Comparison of ENCODE assay signal across 1 cellular context in the genomic region with DNA sequence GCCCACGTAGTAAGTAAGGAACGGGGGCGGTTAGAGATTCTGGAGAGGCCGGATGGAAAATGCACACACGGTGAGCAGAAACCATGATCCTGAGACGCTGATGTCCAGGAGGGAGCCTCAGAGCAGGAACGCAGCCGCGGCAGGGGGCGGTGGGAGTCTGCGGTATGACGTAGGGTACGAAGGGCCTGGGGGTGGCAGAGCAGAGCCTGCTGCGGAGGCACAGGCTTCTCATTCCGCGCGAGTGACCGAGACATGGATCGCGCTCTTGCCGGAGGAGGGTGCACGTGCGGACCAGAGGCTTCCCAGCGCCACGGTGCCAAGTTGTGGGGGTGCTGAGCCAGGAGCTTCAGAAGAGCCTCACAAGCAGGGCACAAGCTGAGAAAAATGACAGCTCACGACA.
TF ChIP-seq lines count a peak whose summit lies in the region.

No MANE protein-coding gene starts in this region.

TF ChIP-seq in GM23338, 12 proteins besides CTCF, POLR2A, EP300 and RAD21:
- TF ChIP-seq, protein P1, sequence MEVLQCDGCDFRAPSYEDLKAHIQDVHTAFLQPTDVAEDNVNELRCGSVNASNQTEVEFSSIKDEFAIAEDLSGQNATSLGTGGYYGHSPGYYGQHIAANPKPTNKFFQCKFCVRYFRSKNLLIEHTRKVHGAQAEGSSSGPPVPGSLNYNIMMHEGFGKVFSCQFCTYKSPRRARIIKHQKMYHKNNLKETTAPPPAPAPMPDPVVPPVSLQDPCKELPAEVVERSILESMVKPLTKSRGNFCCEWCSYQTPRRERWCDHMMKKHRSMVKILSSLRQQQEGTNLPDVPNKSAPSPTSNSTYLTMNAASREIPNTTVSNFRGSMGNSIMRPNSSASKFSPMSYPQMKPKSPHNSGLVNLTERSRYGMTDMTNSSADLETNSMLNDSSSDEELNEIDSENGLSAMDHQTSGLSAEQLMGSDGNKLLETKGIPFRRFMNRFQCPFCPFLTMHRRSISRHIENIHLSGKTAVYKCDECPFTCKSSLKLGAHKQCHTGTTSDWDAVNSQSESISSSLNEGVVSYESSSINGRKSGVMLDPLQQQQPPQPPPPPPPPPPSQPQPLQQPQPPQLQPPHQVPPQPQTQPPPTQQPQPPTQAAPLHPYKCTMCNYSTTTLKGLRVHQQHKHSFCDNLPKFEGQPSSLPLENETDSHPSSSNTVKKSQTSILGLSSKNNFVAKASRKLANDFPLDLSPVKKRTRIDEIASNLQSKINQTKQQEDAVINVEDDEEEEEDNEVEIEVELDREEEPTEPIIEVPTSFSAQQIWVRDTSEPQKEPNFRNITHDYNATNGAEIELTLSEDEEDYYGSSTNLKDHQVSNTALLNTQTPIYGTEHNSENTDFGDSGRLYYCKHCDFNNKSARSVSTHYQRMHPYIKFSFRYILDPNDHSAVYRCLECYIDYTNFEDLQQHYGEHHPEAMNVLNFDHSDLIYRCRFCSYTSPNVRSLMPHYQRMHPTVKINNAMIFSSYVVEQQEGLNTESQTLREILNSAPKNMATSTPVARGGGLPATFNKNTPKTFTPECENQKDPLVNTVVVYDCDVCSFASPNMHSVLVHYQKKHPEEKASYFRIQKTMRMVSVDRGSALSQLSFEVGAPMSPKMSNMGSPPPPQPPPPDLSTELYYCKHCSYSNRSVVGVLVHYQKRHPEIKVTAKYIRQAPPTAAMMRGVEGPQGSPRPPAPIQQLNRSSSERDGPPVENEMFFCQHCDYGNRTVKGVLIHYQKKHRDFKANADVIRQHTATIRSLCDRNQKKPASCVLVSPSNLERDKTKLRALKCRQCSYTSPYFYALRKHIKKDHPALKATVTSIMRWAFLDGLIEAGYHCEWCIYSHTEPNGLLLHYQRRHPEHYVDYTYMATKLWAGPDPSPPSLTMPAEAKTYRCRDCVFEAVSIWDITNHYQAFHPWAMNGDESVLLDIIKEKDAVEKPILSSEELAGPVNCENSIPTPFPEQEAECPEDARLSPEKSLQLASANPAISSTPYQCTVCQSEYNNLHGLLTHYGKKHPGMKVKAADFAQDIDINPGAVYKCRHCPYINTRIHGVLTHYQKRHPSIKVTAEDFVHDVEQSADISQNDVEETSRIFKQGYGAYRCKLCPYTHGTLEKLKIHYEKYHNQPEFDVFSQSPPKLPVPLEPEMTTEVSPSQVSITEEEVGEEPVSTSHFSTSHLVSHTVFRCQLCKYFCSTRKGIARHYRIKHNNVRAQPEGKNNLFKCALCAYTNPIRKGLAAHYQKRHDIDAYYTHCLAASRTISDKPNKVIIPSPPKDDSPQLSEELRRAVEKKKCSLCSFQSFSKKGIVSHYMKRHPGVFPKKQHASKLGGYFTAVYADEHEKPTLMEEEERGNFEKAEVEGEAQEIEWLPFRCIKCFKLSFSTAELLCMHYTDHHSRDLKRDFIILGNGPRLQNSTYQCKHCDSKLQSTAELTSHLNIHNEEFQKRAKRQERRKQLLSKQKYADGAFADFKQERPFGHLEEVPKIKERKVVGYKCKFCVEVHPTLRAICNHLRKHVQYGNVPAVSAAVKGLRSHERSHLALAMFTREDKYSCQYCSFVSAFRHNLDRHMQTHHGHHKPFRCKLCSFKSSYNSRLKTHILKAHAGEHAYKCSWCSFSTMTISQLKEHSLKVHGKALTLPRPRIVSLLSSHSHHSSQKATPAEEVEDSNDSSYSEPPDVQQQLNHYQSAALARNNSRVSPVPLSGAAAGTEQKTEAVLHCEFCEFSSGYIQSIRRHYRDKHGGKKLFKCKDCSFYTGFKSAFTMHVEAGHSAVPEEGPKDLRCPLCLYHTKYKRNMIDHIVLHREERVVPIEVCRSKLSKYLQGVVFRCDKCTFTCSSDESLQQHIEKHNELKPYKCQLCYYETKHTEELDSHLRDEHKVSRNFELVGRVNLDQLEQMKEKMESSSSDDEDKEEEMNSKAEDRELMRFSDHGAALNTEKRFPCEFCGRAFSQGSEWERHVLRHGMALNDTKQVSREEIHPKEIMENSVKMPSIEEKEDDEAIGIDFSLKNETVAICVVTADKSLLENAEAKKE (CRISPR knock-in tag; IDR thresholded peaks at IDR 0.05): no peak
- TF ChIP-seq NANOG (IDR thresholded peaks at IDR 0.05; ENCODE audit: borderline replicate concordance) (no peak), JUNB (IDR thresholded peaks at IDR 0.05; ENCODE audit: unreplicated experiment) (no peak), EZH2 (IDR thresholded peaks at IDR 0.05; ENCODE audit: low read depth, unreplicated experiment) (no peak), POLR2AphosphoS5 (IDR thresholded peaks at IDR 0.05; ENCODE audit: low read depth) (no peak), STAT1 (IDR thresholded peaks at IDR 0.05; ENCODE audit: unreplicated experiment) (no peak), ZNF331 (CRISPR knock-in tag; IDR thresholded peaks at IDR 0.05; ENCODE audit: low read depth) (no peak), EZH2phosphoT487 (IDR thresholded peaks at IDR 0.05; ENCODE audit: unreplicated experiment) (no peak), ZNF114 (CRISPR knock-in tag; IDR thresholded peaks at IDR 0.05) (no peak), ETS1 (IDR thresholded peaks at IDR 0.05) (no peak), CREB1 (CRISPR knock-in tag; IDR thresholded peaks at IDR 0.05; ENCODE audit: low read depth) (no peak)
- TF ChIP-seq, protein P2, sequence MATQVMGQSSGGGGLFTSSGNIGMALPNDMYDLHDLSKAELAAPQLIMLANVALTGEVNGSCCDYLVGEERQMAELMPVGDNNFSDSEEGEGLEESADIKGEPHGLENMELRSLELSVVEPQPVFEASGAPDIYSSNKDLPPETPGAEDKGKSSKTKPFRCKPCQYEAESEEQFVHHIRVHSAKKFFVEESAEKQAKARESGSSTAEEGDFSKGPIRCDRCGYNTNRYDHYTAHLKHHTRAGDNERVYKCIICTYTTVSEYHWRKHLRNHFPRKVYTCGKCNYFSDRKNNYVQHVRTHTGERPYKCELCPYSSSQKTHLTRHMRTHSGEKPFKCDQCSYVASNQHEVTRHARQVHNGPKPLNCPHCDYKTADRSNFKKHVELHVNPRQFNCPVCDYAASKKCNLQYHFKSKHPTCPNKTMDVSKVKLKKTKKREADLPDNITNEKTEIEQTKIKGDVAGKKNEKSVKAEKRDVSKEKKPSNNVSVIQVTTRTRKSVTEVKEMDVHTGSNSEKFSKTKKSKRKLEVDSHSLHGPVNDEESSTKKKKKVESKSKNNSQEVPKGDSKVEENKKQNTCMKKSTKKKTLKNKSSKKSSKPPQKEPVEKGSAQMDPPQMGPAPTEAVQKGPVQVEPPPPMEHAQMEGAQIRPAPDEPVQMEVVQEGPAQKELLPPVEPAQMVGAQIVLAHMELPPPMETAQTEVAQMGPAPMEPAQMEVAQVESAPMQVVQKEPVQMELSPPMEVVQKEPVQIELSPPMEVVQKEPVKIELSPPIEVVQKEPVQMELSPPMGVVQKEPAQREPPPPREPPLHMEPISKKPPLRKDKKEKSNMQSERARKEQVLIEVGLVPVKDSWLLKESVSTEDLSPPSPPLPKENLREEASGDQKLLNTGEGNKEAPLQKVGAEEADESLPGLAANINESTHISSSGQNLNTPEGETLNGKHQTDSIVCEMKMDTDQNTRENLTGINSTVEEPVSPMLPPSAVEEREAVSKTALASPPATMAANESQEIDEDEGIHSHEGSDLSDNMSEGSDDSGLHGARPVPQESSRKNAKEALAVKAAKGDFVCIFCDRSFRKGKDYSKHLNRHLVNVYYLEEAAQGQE (IDR thresholded peaks at IDR 0.05; ENCODE audit: unreplicated experiment): no peak
